In the genomic region with DNA sequence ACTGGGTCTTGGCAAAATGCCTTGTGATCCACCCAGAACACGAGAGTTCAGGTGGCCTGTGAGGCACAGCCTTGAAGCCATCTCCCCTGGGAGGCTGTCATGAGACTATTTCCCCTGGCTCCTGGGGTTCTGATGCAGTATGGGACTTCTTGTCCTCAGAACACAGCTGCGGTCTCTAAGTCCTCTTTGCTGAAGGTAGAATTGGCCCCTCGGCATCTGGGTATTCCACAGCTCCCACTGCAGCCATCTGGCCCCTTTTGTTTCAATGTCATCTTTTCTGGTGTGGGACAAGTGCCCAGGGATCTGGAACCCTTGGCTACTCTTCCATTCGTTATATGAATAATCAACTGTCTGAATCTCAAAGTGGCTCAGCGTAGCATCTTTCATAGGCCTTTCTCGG, we compare ENCODE assay signal across 32 cellular contexts. TPM values are rescaled to one million over a fixed set of nuclear protein-coding genes. Genes with fewer than 3 reads are reported as not detected.
"Had no signal": no experiment of that assay in that cellular context is flagged by ENCODE, and none has a peak within 500 bp of the region (broad histone marks: within the 10 kb centered on the region; RNA-seq: fewer than 3 reads in every experiment).

No MANE protein-coding gene starts in this region.

- H3K27ac ChIP-seq: brain microvascular endothelial cell, coronary artery, dorsolateral prefrontal cortex, gastroesophageal sphincter, hepatocyte, left ventricle myocardium inferior, neutrophil, ovary, right lobe of liver, thyroid gland, VCaP had no signal

- H3K27ac Mint-ChIP-seq: activated naive CD4-positive, alpha-beta T cell treated with anti-CD3 and anti-CD28 coated beads for 36 hours; activated naive CD8-positive, alpha-beta T cell treated with anti-CD3 and anti-CD28 coated beads, Interleukin-2, amount 10 ng/mL, durations not matched to agents 7 days and 5 days; activated T-helper 1 cell treated with anti-CD3 and anti-CD28 coated beads, Interleukin-12 subunit alpha, Interleukin-12 subunit beta, Interleukin-2, Interleukin-4 antibody, amounts not matched to agents 30 ng/mL and 10 ng/mL and 1 ng/mL, durations not matched to agents 14 hours and 24 hours and 36 hours; nephron progenitor cell had no signal

- H3K4me3 Mint-ChIP-seq: activated naive CD4-positive, alpha-beta T cell treated with anti-CD3 and anti-CD28 coated beads for 36 hours; activated naive CD8-positive, alpha-beta T cell treated with anti-CD3 and anti-CD28 coated beads, Interleukin-2, amount 10 ng/mL, durations not matched to agents 7 days and 5 days; activated T-helper 1 cell treated with anti-CD3 and anti-CD28 coated beads, Interleukin-12 subunit alpha, Interleukin-12 subunit beta, Interleukin-2, Interleukin-4 antibody, amounts not matched to agents 30 ng/mL and 10 ng/mL and 1 ng/mL, durations not matched to agents 14 hours and 24 hours and 36 hours; nephron progenitor cell had no signal

- H3K9me3 ChIP-seq: gastroesophageal sphincter, left ventricle myocardium inferior, neutrophil, ovary, right lobe of liver, stomach, thyroid gland had no signal

- H3K36me3 Mint-ChIP-seq: activated naive CD8-positive, alpha-beta T cell treated with anti-CD3 and anti-CD28 coated beads, Interleukin-2, amount 10 ng/mL, durations not matched to agents 7 days and 5 days had no signal

- H3K27me3 ChIP-seq: brain microvascular endothelial cell, hepatocyte, neutrophil, ovary, right lobe of liver, stomach, thyroid gland had no signal

- H3K9me3 Mint-ChIP-seq: activated naive CD4-positive, alpha-beta T cell treated with anti-CD3 and anti-CD28 coated beads for 36 hours; activated naive CD8-positive, alpha-beta T cell treated with anti-CD3 and anti-CD28 coated beads, Interleukin-2, amount 10 ng/mL, durations not matched to agents 7 days and 5 days; activated T-helper 1 cell treated with anti-CD3 and anti-CD28 coated beads, Interleukin-12 subunit alpha, Interleukin-12 subunit beta, Interleukin-2, Interleukin-4 antibody, amounts not matched to agents 30 ng/mL and 10 ng/mL and 1 ng/mL, durations not matched to agents 14 hours and 24 hours and 36 hours had no signal

- H3K4me3 ChIP-seq: coronary artery, dorsolateral prefrontal cortex, gastroesophageal sphincter, hepatocyte, left ventricle myocardium inferior, lung, ovary, right lobe of liver, stomach, thyroid gland had no signal

- H3K79me2 ChIP-seq: hepatocyte had no signal

- H3K4me1 ChIP-seq: gastroesophageal sphincter, left ventricle myocardium inferior, right lobe of liver had no signal

- DNase-seq: activated CD4-positive, alpha-beta T cell treated with anti-CD3 and anti-CD28 coated beads for 4 hours; activated CD4-positive, alpha-beta T cell treated with anti-CD3 and anti-CD28 coated beads, Interleukin-2, amount 50 U/mL, for 4 hours; activated CD8-positive, alpha-beta memory T cell treated with anti-CD3 and anti-CD28 coated beads, Interleukin-2, amount 50 U/mL, for 4 hours; activated effector memory CD4-positive, alpha-beta T cell treated with anti-CD3 and anti-CD28 coated beads, Interleukin-2, amount 50 U/mL, for 16 hours; activated naive CD4-positive, alpha-beta T cell treated with anti-CD3 and anti-CD28 coated beads for 36 hours; activated naive CD8-positive, alpha-beta T cell treated with anti-CD3 and anti-CD28 coated beads, Interleukin-2, amount 10 ng/mL, durations not matched to agents 7 days and 5 days; activated T-cell treated with anti-CD3 and anti-CD28 coated beads, Interleukin-2, amount 50 U/mL, for 1 hour; amniotic stem cell; brain microvascular endothelial cell; dorsolateral prefrontal cortex; effector memory CD4-positive, alpha-beta T cell; islet precursor cell; left ventricle myocardium inferior; nephron progenitor cell; ovary; right lobe of liver; stimulated activated CD4-positive, alpha-beta T cell treated with anti-CD3 and anti-CD28 coated beads, Interleukin-2, amount 100 ng/mL, for 48 hours; stomach; thyroid gland had no signal

- H3K4me2 ChIP-seq: hepatocyte had no signal

- H2AFZ ChIP-seq: hepatocyte had no signal

- H3K36me3 ChIP-seq: brain microvascular endothelial cell, gastroesophageal sphincter, left ventricle myocardium inferior, neutrophil, ovary, right lobe of liver, stomach, thyroid gland had no signal

RNA-seq across cellular contexts. Expression of gene LY9, which starts 17.0 kb away (rescaled TPM):
- total RNA-seq: astrocyte, cerebellum, epithelial cell of proximal tubule, hepatocyte, left ventricle myocardium inferior, progenitor cell of endocrine pancreas, renal cortical epithelial cell, skeletal muscle tissue had no signal

RNA-seq across cellular contexts. Expression of gene SLAMF7, which starts 39.9 kb away (rescaled TPM):
- total RNA-seq: cerebellum, progenitor cell of endocrine pancreas, renal cortical epithelial cell had no signal
